ENCODE assay signal across 31 cellular contexts in genomic region chr9:16029796-16030363, GRCh38.
A peak's percentile ranks its signal among the peaks of the same experiment; 100 is the strongest.
DNase-seq lines count a peak whose midpoint lies in the region; ATAC-seq and TF ChIP-seq lines count a peak whose summit lies in the region.
"Had no signal": no experiment of that assay in that cellular context is flagged by ENCODE, and none has a peak within 500 bp of the region (broad histone marks: within the 10 kb centered on the region; RNA-seq: fewer than 3 reads in every experiment).

No MANE protein-coding gene starts in this region.

- no peak overlapping the region for H3K4me3 Mint-ChIP-seq in Calu3 (ENCODE audit: low read depth, unreplicated experiment)
- H3K4me3 Mint-ChIP-seq: memory B cell; T-helper 1 cell treated with Interleukin-12 subunit alpha and Interleukin-12 subunit beta and Interleukin-4 antibody, amounts not matched to agents 30 μg/mL and 1 μg/mL, for 36 hours had no signal

- H3K27me3 Mint-ChIP-seq in Calu3 (ENCODE audit: unreplicated experiment), result no peaks in the 10 kb centered on the region
- H3K27me3 Mint-ChIP-seq: effector memory CD8-positive, alpha-beta T cell had no signal

- H3K36me3 Mint-ChIP-seq in Calu3 (ENCODE audit: insufficient read depth, unreplicated experiment), result peaks cover 4% of the 10 kb centered on the region

- no peak overlapping the region for H2BK12ac ChIP-seq in trophoblast cell (ENCODE audit: low read length)

- H3K27ac ChIP-seq in SJCRH30 (peak overlapping the region; percentile 57), mesodermal cell (ENCODE audit: low read depth, low read length, severe bottlenecking) (peak overlapping the region; percentile 16), trophoblast cell (ENCODE audit: low read depth, low read length) (no peak overlapping the region)
- H3K27ac ChIP-seq: C4-2B, coronary artery, HL-60, skin epidermis, upper lobe of right lung had no signal

- H4K91ac ChIP-seq in trophoblast cell (ENCODE audit: low read depth, low read length), result no peak overlapping the region

- H3K79me2 ChIP-seq in trophoblast cell (ENCODE audit: control insufficient read depth, insufficient read depth, low read length, poor library complexity), result no peaks in the 10 kb centered on the region

- no peaks in the 10 kb centered on the region for H3K79me1 ChIP-seq in trophoblast cell (ENCODE audit: low read length)

- H3K9me3 ChIP-seq in SJCRH30 (replicated peaks) (no peaks in the 10 kb centered on the region), mesodermal cell (ENCODE audit: control insufficient read depth, low read length) (peaks cover 5% of the 10 kb centered on the region), trophoblast cell (ENCODE audit: insufficient read depth, low read depth, low read length) (no peaks in the 10 kb centered on the region)
- H3K9me3 ChIP-seq: Caco-2, HAP-1, SK-N-SH, upper lobe of right lung had no signal

- no peak overlapping the region for H2AFZ ChIP-seq in trophoblast cell (ENCODE audit: insufficient read depth, low read length, poor library complexity)

- H3K23ac ChIP-seq in trophoblast cell (ENCODE audit: low read length), result no peak overlapping the region

- peak overlapping the region; percentile 71 for H3K27ac Mint-ChIP-seq in Calu3 (ENCODE audit: unreplicated experiment)
- H3K27ac Mint-ChIP-seq: effector memory CD8-positive, alpha-beta T cell; memory B cell; T-helper 1 cell treated with Interleukin-12 subunit alpha and Interleukin-12 subunit beta and Interleukin-4 antibody, amounts not matched to agents 30 μg/mL and 1 μg/mL, for 36 hours had no signal

- H3K9ac ChIP-seq in trophoblast cell (ENCODE audit: low read length), result no peak overlapping the region
- H3K9ac ChIP-seq: SK-N-SH had no signal

- no peak for ATAC-seq in GM21619 (IDR thresholded peaks at IDR 0.05; ENCODE audit: unreplicated experiment)
- ATAC-seq: effector memory CD8-positive, alpha-beta T cell; HepG2; left colon; upper lobe of right lung had no signal

- H4K8ac ChIP-seq in trophoblast cell (ENCODE audit: low read depth, low read length), result no peak overlapping the region

- H3K4me3 ChIP-seq in SJCRH30, result no peak overlapping the region
- H3K4me3 ChIP-seq in mesodermal cell (ENCODE audit: extremely low read depth, insufficient read depth, low read length, poor library complexity, severe bottlenecking), result no peak overlapping the region
- no peak overlapping the region for H3K4me3 ChIP-seq in trophoblast cell (ENCODE audit: low read depth, low read length)
- H3K4me3 ChIP-seq: coronary artery, HAP-1, skin epidermis, upper lobe of right lung had no signal

- no peak overlapping the region for H2AK5ac ChIP-seq in trophoblast cell (ENCODE audit: low read length)

- no peak overlapping the region for H2BK120ac ChIP-seq in trophoblast cell (ENCODE audit: insufficient read depth, low read length, poor library complexity)

- no TSS peak for BruUV-seq in Calu3 (replicated peaks; lab: Mats Ljungman, UMichigan)

- no peak overlapping the region for H3K4me2 ChIP-seq in trophoblast cell (ENCODE audit: low read length)

- no peak overlapping the region for H2BK5ac ChIP-seq in trophoblast cell (ENCODE audit: low read depth, low read length, poor library complexity)

- peaks cover 24% of the 10 kb centered on the region for H3K4me1 ChIP-seq in SJCRH30
- peaks cover 16% of the 10 kb centered on the region for H3K4me1 ChIP-seq in mesodermal cell (ENCODE audit: control insufficient read depth, insufficient read depth, low read length, poor library complexity, severe bottlenecking)
- no peaks in the 10 kb centered on the region for H3K4me1 ChIP-seq in trophoblast cell (ENCODE audit: control insufficient read depth in 1 of 2, insufficient read depth in 2 of 2, low read length in 2 of 2)
- H3K4me1 ChIP-seq: Caco-2, HAP-1, upper lobe of right lung had no signal

- H3K18ac ChIP-seq in trophoblast cell (ENCODE audit: low read length), result no peak overlapping the region

- no peaks in the 10 kb centered on the region for H3K36me3 ChIP-seq in SJCRH30
- no peaks in the 10 kb centered on the region for H3K36me3 ChIP-seq in mesodermal cell (ENCODE audit: control insufficient read depth, insufficient read depth, low read length)
- H3K36me3 ChIP-seq in trophoblast cell (ENCODE audit: control insufficient read depth in 1 of 2, insufficient read depth in 2 of 2, low read length in 2 of 2), result no peaks in the 10 kb centered on the region
- H3K36me3 ChIP-seq: HAP-1, upper lobe of right lung had no signal

- peaks cover 32% of the 10 kb centered on the region for H3K4me1 Mint-ChIP-seq in Calu3 (ENCODE audit: low read depth, unreplicated experiment)
- H3K4me1 Mint-ChIP-seq: memory B cell had no signal

- H4K12ac ChIP-seq in trophoblast cell (ENCODE audit: low read depth, low read length), result no peak overlapping the region

- DNase-seq in Calu3, result no peak
- DNase-seq in HT1080 (ENCODE audit: low read depth), result peak; percentile 66
- DNase-seq in SJCRH30, result no peak
- no peak for DNase-seq in NCI-H2107 (lab: John Stamatoyannopoulos, UW)
- DNase-seq in trophoblast cell, result no peak
- no peak for DNase-seq in stimulated activated CD4-positive, alpha-beta T cell treated with anti-CD3 and anti-CD28 coated beads, Interleukin-4, amount 100 ng/mL, for 4 hours
- DNase-seq: activated CD8-positive, alpha-beta memory T cell treated with anti-CD3 and anti-CD28 coated beads, Interleukin-2, amount 50 U/mL, for 4 hours; activated naive CD4-positive, alpha-beta T cell treated with anti-CD3 and anti-CD28 coated beads, Interleukin-2, amount 50 U/mL, for 16 hours; Caco-2; DMS79 treated with DMSO at 0.1 percent for 48 hours; effector memory CD8-positive, alpha-beta T cell; erythroblast; head of caudate nucleus; left colon; NCI-H1105; NCI-H2029 treated with DMSO at 0.1 percent for 48 hours; nucleus accumbens; RPMI8226; SK-N-SH; substantia nigra; upper lobe of right lung had no signal

- peaks cover 4% of the 10 kb centered on the region for H3K9me3 Mint-ChIP-seq in Calu3 (ENCODE audit: low read depth, unreplicated experiment)
- H3K9me3 Mint-ChIP-seq: T-helper 1 cell treated with Interleukin-12 subunit alpha and Interleukin-12 subunit beta and Interleukin-4 antibody, amounts not matched to agents 30 μg/mL and 1 μg/mL, for 36 hours had no signal

- no peak for TF ChIP-seq CTCF in Calu3 (IDR thresholded peaks at IDR 0.05; ENCODE audit: unreplicated experiment)

- WGBS in mesodermal cell (ENCODE audit: insufficient coverage in 2 of 2), 2 experiments, result 100% methylated on average over 1 of the region's 3 CpGs
- WGBS in trophoblast cell (ENCODE audit: extremely low coverage, insufficient coverage, insufficient read length), result no CpG with 5 or more reads among the region's 3 CpGs

- H3K14ac ChIP-seq in trophoblast cell (ENCODE audit: low read length), result no peak overlapping the region

- H3K4ac ChIP-seq in trophoblast cell (ENCODE audit: low read depth, low read length), result no peak overlapping the region

- H3K27me3 ChIP-seq in SJCRH30 (no peaks in the 10 kb centered on the region), trophoblast cell (ENCODE audit: insufficient read depth, low read length) (no peaks in the 10 kb centered on the region)
- H3K27me3 ChIP-seq: upper lobe of right lung had no signal

- CTCF ChIA-PET in Calu3 (lab: Charles Lee), result no interaction called here

- intact Hi-C loops in Calu3 (cut with micrococcal nuclease; ENCODE audit: unreplicated experiment), result no loop called here
